In genomic region chr2:7701807-7702206, GRCh38 we compare ENCODE assay signal across 25 cellular contexts.
"Had no signal": no experiment of that assay in that cellular context is flagged by ENCODE, and none has a peak within 500 bp of the region (broad histone marks: within the 10 kb centered on the region; RNA-seq: fewer than 3 reads in every experiment).

No MANE protein-coding gene starts in this region.

- H3K4me3 Mint-ChIP-seq: activated CD8-positive, alpha-beta T cell treated with anti-CD3 and anti-CD28 coated beads for 36 hours; activated T-cell treated with anti-CD3 and anti-CD28 coated beads, Interleukin-2, amount 50 U/mL, for 72 hours; central memory CD8-positive, alpha-beta T cell; dendritic cell treated with granulocyte-macrophage colony-stimulating factor and Interleukin-4, amounts not matched to agents 40 ng/mL and 50 ng/mL, for 4 days; endodermal cell; naive thymus-derived CD4-positive, alpha-beta T cell; stimulated activated effector memory CD8-positive, alpha-beta T cell treated with anti-CD3 and anti-CD28 coated beads, Interleukin-12 subunit alpha, Interleukin-12 subunit beta, amount 100 ng/mL, for 72 hours; stimulated activated naive CD8-positive, alpha-beta T cell treated with anti-CD3 and anti-CD28 coated beads, Interleukin-15, Interleukin-2, amounts not matched to agents 100 ng/mL and 50 ng/mL, for 24 hours; T-helper 17 cell had no signal

- H3K36me3 ChIP-seq: breast epithelium, esophagus muscularis mucosa, left ventricle myocardium inferior, ovary, sigmoid colon, thoracic aorta, upper lobe of right lung had no signal

- H3K27me3 Mint-ChIP-seq: activated CD8-positive, alpha-beta T cell treated with anti-CD3 and anti-CD28 coated beads for 36 hours; central memory CD8-positive, alpha-beta T cell; naive thymus-derived CD4-positive, alpha-beta T cell; stimulated activated naive CD8-positive, alpha-beta T cell treated with anti-CD3 and anti-CD28 coated beads, Interleukin-15, Interleukin-2, amounts not matched to agents 100 ng/mL and 50 ng/mL, for 24 hours; T-helper 17 cell had no signal

- H3K9me3 ChIP-seq: breast epithelium, esophagus muscularis mucosa, left ventricle myocardium inferior, ovary, sigmoid colon, thoracic aorta, upper lobe of right lung had no signal

- H3K27ac ChIP-seq: breast epithelium, esophagus muscularis mucosa, left ventricle myocardium inferior, ovary, sigmoid colon, thoracic aorta, upper lobe of right lung had no signal

- H3K27me3 ChIP-seq: breast epithelium, esophagus muscularis mucosa, ovary, sigmoid colon, upper lobe of right lung had no signal

- ATAC-seq: activated CD8-positive, alpha-beta T cell treated with anti-CD3 and anti-CD28 coated beads for 36 hours; activated naive CD4-positive, alpha-beta T cell treated with anti-CD3 and anti-CD28 coated beads, Interleukin-2, amount 50 U/mL, for 72 hours; activated T-cell treated with anti-CD3 and anti-CD28 coated beads, Interleukin-2, amount 50 U/mL, for 72 hours; naive thymus-derived CD4-positive, alpha-beta T cell; stimulated activated effector memory CD8-positive, alpha-beta T cell treated with anti-CD3 and anti-CD28 coated beads, Interleukin-12 subunit alpha, Interleukin-12 subunit beta, amount 100 ng/mL, for 72 hours; T-helper 17 cell; upper lobe of right lung had no signal

- H3K9me3 Mint-ChIP-seq: central memory CD8-positive, alpha-beta T cell; dendritic cell treated with granulocyte-macrophage colony-stimulating factor and Interleukin-4, amounts not matched to agents 40 ng/mL and 50 ng/mL, for 4 days; endodermal cell; stimulated activated effector memory CD8-positive, alpha-beta T cell treated with anti-CD3 and anti-CD28 coated beads, Interleukin-12 subunit alpha, Interleukin-12 subunit beta, amount 100 ng/mL, for 72 hours; stimulated activated naive CD8-positive, alpha-beta T cell treated with anti-CD3 and anti-CD28 coated beads, Interleukin-15, Interleukin-2, amounts not matched to agents 100 ng/mL and 50 ng/mL, for 24 hours had no signal

- H3K4me1 ChIP-seq: breast epithelium, esophagus muscularis mucosa, sigmoid colon, upper lobe of right lung had no signal

- DNase-seq: activated CD4-positive, alpha-beta T cell treated with anti-CD3 and anti-CD28 coated beads, Interleukin-2, amount 50 U/mL, for 1 hour; activated CD8-positive, alpha-beta T cell treated with anti-CD3 and anti-CD28 coated beads for 36 hours; activated naive CD4-positive, alpha-beta T cell; activated T-cell treated with anti-CD3 and anti-CD28 coated beads, Interleukin-2, amount 50 U/mL, for 72 hours; endodermal cell; left ventricle myocardium inferior; midbrain; naive thymus-derived CD4-positive, alpha-beta T cell; ovary; sigmoid colon; small intestine; stimulated activated CD4-positive, alpha-beta T cell treated with anti-CD3 and anti-CD28 coated beads, Interleukin-4, amount 100 ng/mL, for 24 hours; T-helper 17 cell; T1000; upper lobe of right lung had no signal

- H3K27ac Mint-ChIP-seq: activated CD8-positive, alpha-beta T cell treated with anti-CD3 and anti-CD28 coated beads for 36 hours; activated naive CD4-positive, alpha-beta T cell treated with anti-CD3 and anti-CD28 coated beads, Interleukin-2, amount 50 U/mL, for 72 hours; activated T-cell treated with anti-CD3 and anti-CD28 coated beads, Interleukin-2, amount 50 U/mL, for 72 hours; dendritic cell treated with granulocyte-macrophage colony-stimulating factor and Interleukin-4, amounts not matched to agents 40 ng/mL and 50 ng/mL, for 4 days; endodermal cell; naive thymus-derived CD4-positive, alpha-beta T cell; progenitor cell of endocrine pancreas; stimulated activated effector memory CD8-positive, alpha-beta T cell treated with anti-CD3 and anti-CD28 coated beads, Interleukin-12 subunit alpha, Interleukin-12 subunit beta, amount 100 ng/mL, for 72 hours; stimulated activated naive CD8-positive, alpha-beta T cell treated with anti-CD3 and anti-CD28 coated beads, Interleukin-15, Interleukin-2, amounts not matched to agents 100 ng/mL and 50 ng/mL, for 24 hours; T-helper 17 cell had no signal

- H3K4me3 ChIP-seq: breast epithelium, esophagus muscularis mucosa, left ventricle myocardium inferior, lung, ovary, sigmoid colon, thoracic aorta, upper lobe of right lung had no signal
